Comparison of ENCODE assay signal across 1 cellular context in genomic region chr9:106731910-106732309, GRCh38.
TF ChIP-seq lines count a peak whose summit lies in the region.

No MANE protein-coding gene starts in this region.

TF ChIP-seq in GM23338, 12 proteins besides CTCF, POLR2A, EP300 and RAD21 (continued from another document):
- TF ChIP-seq ZNF462 (CRISPR knock-in tag; IDR thresholded peaks at IDR 0.05): no peak
TF ChIP-seq in GM23338: peak in this region for 0.
